ENCODE assay signal across 8 cellular contexts in genomic region chr1:212012034-212012740, GRCh38. TPM values are rescaled to one million over a fixed set of nuclear protein-coding genes. Genes with fewer than 3 reads are reported as not detected.
DNase-seq lines count a peak whose midpoint lies in the region; ATAC-seq, FAIRE-seq and TF ChIP-seq lines count a peak whose summit lies in the region.

No MANE protein-coding gene starts in this region.

- CTCF ChIA-PET in AG04449 (lab: Yijun Ruan, JAX) = interaction anchor here (1.0 to 3.3 kb wide), 18 partner anchors 9 to 444 kb away, joined by 3 to 53 read pairs (median 5); partner anchors contain the start of genes DTL and INTS7

- TF ChIP-seq POLR2A in lower leg skin (IDR thresholded peaks at IDR 0.05) = no peak

- POLR2A ChIA-PET in AG04449 (lab: Yijun Ruan, JAX) = no interaction called here

- ATAC-seq in HG03095 (IDR thresholded peaks at IDR 0.05; ENCODE audit: unreplicated experiment) = peak; percentile 94

- H3K4me3 ChIP-seq in AG04449 (ENCODE audit: low read depth, low read length) (no peak overlapping the region), lower leg skin (ENCODE audit: low read depth, poor library complexity, severe bottlenecking) (no peak overlapping the region)

- DNase-seq in AG04449 (ENCODE audit: low read depth, low spot score) (no peak), GM18507 (ENCODE audit: extremely low spot score, insufficient read length, low read depth) (peak; percentile 42), NCI-H2227 (lab: John Stamatoyannopoulos, UW; ENCODE audit: unreplicated experiment) (peak; percentile 73), dedifferentiated amniotic fluid mesenchymal stem cell (ENCODE audit: extremely low spot score) (peak; percentile 49), lower leg skin (ENCODE audit: low spot score in 2 of 2) (peak; percentile 63 to 90)
- DNase-seq in activated CD4-positive, alpha-beta T cell treated with anti-CD3 and anti-CD28 coated beads for 48 hours = peak; percentile 74
- peak; percentile 34 for DNase-seq in stimulated activated CD8-positive, alpha-beta memory T cell treated with anti-CD3 and anti-CD28 coated beads, Interleukin-15, amount 100 ng/mL, for 24 hours (ENCODE audit: low read depth)

- TF ChIP-seq CTCF in AG04449 (IDR thresholded peaks at IDR 0.05; ENCODE audit: insufficient read depth, low read length, missing control alignments) = peak; percentile 94
- peak in 1 of 3 donors; percentile 54 for TF ChIP-seq CTCF in lower leg skin (IDR thresholded peaks at IDR 0.05)

- FAIRE-seq in GM18507 (lab: Jason Lieb, UNC) = peak; percentile 92

- 55 to 56% methylated on average over 7 of the region's 7 CpGs for WGBS in lower leg skin, 2 donors

- intact Hi-C loops in lower leg skin (cut with DNase I; ENCODE audit: low total_unique reads) = no loop called here

RNA-seq across cellular contexts. Expression of gene INTS7, which starts 23.2 kb away (rescaled TPM):
- total RNA-seq in lower leg skin = 10 to 100 TPM in 2 of 4 donors, 1 to 10 TPM in 2; 8.5 to 15.5 (median 11.0) TPM

RNA-seq across cellular contexts. Expression of gene DTL, which starts 23.4 kb away (rescaled TPM):
- total RNA-seq in lower leg skin = 1 to 10 TPM in 2 of 4 donors, under 1 TPM in 2; 0.23 to 1.2 (median 0.90) TPM
